ENCODE assay signal across 29 cellular contexts in genomic region chr10:131259535-131259934, GRCh38. TPM values are rescaled to one million over a fixed set of nuclear protein-coding genes. Genes with fewer than 3 reads are reported as not detected.
"Had no signal": no experiment of that assay in that cellular context is flagged by ENCODE, and none has a peak within 500 bp of the region (broad histone marks: within the 10 kb centered on the region; RNA-seq: fewer than 3 reads in every experiment).

No MANE protein-coding gene starts in this region.

- ATAC-seq: activated CD4-positive, alpha-beta T cell treated with anti-CD3 and anti-CD28 coated beads for 36 hours; activated naive CD4-positive, alpha-beta T cell treated with anti-CD3 and anti-CD28 coated beads, Interleukin-2, amount 50 U/mL, for 72 hours; activated T-cell treated with anti-CD3 and anti-CD28 coated beads, Interleukin-2, amount 50 U/mL, for 72 hours; effector memory CD8-positive, alpha-beta T cell; foreskin keratinocyte; gastrocnemius medialis had no signal

- H3K27ac ChIP-seq: ascending aorta, esophagus muscularis mucosa, foreskin keratinocyte, gastrocnemius medialis had no signal

- H3K27me3 ChIP-seq: ascending aorta, foreskin keratinocyte had no signal

- H3K4me3 ChIP-seq: ascending aorta, esophagus muscularis mucosa, gastrocnemius medialis had no signal

- H3K4me1 ChIP-seq: ascending aorta, esophagus muscularis mucosa, foreskin keratinocyte, gastrocnemius medialis had no signal

- H3K36me3 ChIP-seq: ascending aorta, esophagus muscularis mucosa, gastrocnemius medialis had no signal

- H3K9me3 ChIP-seq: ascending aorta, esophagus muscularis mucosa, gastrocnemius medialis had no signal

- DNase-seq: activated CD4-positive, alpha-beta memory T cell treated with anti-CD3 and anti-CD28 coated beads for 36 hours; activated CD4-positive, alpha-beta T cell treated with anti-CD3 and anti-CD28 coated beads for 36 hours; activated CD4-positive, alpha-beta T cell treated with anti-CD3 and anti-CD28 coated beads, Interleukin-2, amount 10 ng/mL, durations not matched to agents 24 days and 14 days; activated CD4-positive, CD25-positive, alpha-beta regulatory T cell; activated CD4-positive, CD25-positive, alpha-beta regulatory T cell treated with anti-CD3 and anti-CD28 coated beads, Interleukin-2, amount 50 U/mL, for 72 hours; activated CD8-positive, alpha-beta memory T cell treated with anti-CD3 and anti-CD28 coated beads, Interleukin-2, amount 50 U/mL, for 48 hours; activated gamma-delta T cell; activated naive CD4-positive, alpha-beta T cell; activated naive CD4-positive, alpha-beta T cell treated with anti-CD3 and anti-CD28 coated beads, Interleukin-2, amount 10 ng/mL, durations not matched to agents 7 days and 5 days; activated naive CD8-positive, alpha-beta T cell treated with anti-CD3 and anti-CD28 coated beads, Interleukin-2, amount 10 ng/mL, durations not matched to agents 7 days and 5 days; activated T-cell treated with anti-CD3 and anti-CD28 coated beads for 4 hours; activated T-cell treated with anti-CD3 and anti-CD28 coated beads, Interleukin-2, amount 50 U/mL, for 24 hours; activated T-cell treated with anti-CD3 and anti-CD28 coated beads, Interleukin-2, amount 50 U/mL, for 72 hours; caudate nucleus; cortex of kidney; dermis blood vessel endothelial cell; effector CD4-positive, alpha-beta T cell; effector memory CD8-positive, alpha-beta T cell; erythroblast; foreskin keratinocyte; gastrocnemius medialis; glutamatergic neuron; T-helper 2 cell had no signal

RNA-seq across cellular contexts. Expression of gene TCERG1L, which starts 52.0 kb away (rescaled TPM):
- total RNA-seq: activated CD4-positive, alpha-beta memory T cell treated with anti-CD3 and anti-CD28 coated beads for 36 hours; activated CD4-positive, alpha-beta T cell treated with anti-CD3 and anti-CD28 coated beads, Interleukin-2, amount 10 ng/mL, durations not matched to agents 24 days and 14 days; ascending aorta; bronchial epithelial cell; chondrocyte; dermis blood vessel endothelial cell; esophagus muscularis mucosa; foreskin keratinocyte; gastrocnemius medialis; T-helper 1 cell treated with Interleukin-12 subunit alpha and Interleukin-12 subunit beta and Interleukin-4 antibody, amounts not matched to agents 30 ng/mL and 1 ng/mL, for 36 hours had no signal
- polyA plus RNA-seq: foreskin keratinocyte had no signal
